14 cellular contexts compared by ENCODE assay signal in genomic region chrX:121876316-121876715, GRCh38.
DNase-seq lines count a peak whose midpoint lies in the region; ATAC-seq and TF ChIP-seq lines count a peak whose summit lies in the region.
"Had no signal": no experiment of that assay in that cellular context is flagged by ENCODE, and none has a peak within 500 bp of the region (broad histone marks: within the 10 kb centered on the region; RNA-seq: fewer than 3 reads in every experiment).

No MANE protein-coding gene starts in this region.

- H3K4me3 Mint-ChIP-seq in CD4-positive, alpha-beta T cell: no peak overlapping the region
- H3K4me3 Mint-ChIP-seq: activated naive CD8-positive, alpha-beta T cell; activated T-cell treated with anti-CD3 and anti-CD28 coated beads, Interleukin-2, amount 50 U/mL, for 4 hours had no signal

- TF ChIP-seq CTCF in CD4-positive, alpha-beta T cell (IDR thresholded peaks at IDR 0.05): no peak

- no peaks in the 10 kb centered on the region for H3K27me3 ChIP-seq in CD4-positive, alpha-beta T cell (ENCODE audit: control insufficient read depth, insufficient read depth, low read length)

- intact Hi-C loops in CD4-positive, alpha-beta T cell (cut with DNase I, micrococcal nuclease): no loop called here

- no peaks in the 10 kb centered on the region for H3K36me3 Mint-ChIP-seq in CD4-positive, alpha-beta T cell (ENCODE audit: low read depth)
- H3K36me3 Mint-ChIP-seq: activated naive CD8-positive, alpha-beta T cell had no signal

- no peaks in the 10 kb centered on the region for H3K9me3 Mint-ChIP-seq in CD4-positive, alpha-beta T cell
- H3K9me3 Mint-ChIP-seq: activated T-cell treated with anti-CD3 and anti-CD28 coated beads, Interleukin-2, amount 50 U/mL, for 4 hours had no signal

- CTCF ChIA-PET in CD4-positive, alpha-beta T cell (lab: Charles Lee): no interaction called here

- H3K27me3 Mint-ChIP-seq in CD4-positive, alpha-beta T cell: no peaks in the 10 kb centered on the region
- H3K27me3 Mint-ChIP-seq: activated naive CD8-positive, alpha-beta T cell; progenitor cell of endocrine pancreas had no signal

- POLR2A ChIA-PET in CD4-positive, alpha-beta T cell (lab: Charles Lee): no interaction called here

- DNase-seq in EH (ENCODE audit: low read depth) (peak; percentile 80), NCI-H460 (ENCODE audit: extremely low read depth, low read depth) (peak; percentile 23), fibroblast of gingiva (ENCODE audit: low read depth) (peak; percentile 72), stromal cell of bone marrow (ENCODE audit: low read depth) (peak; percentile 1), NCI-H1105 treated with DMSO at 0.1 percent for 48 hours (lab: John Stamatoyannopoulos, UW) (no peak), NCI-H524 treated with DMSO at 0.1 percent for 48 hours (lab: John Stamatoyannopoulos, UW) (no peak)
- no peak for DNase-seq in CD4-positive, alpha-beta T cell
- DNase-seq: activated T-cell treated with anti-CD3 and anti-CD28 coated beads, Interleukin-2, amount 50 U/mL, for 4 hours; Caco-2; cerebellar nuclear complex; IMR-90; NCI-H226 had no signal

- ATAC-seq in CD4-positive, alpha-beta T cell (ENCODE audit: poor library complexity): no peak
- ATAC-seq: activated T-cell treated with anti-CD3 and anti-CD28 coated beads, Interleukin-2, amount 50 U/mL, for 4 hours had no signal

- no peak overlapping the region for H3K27ac ChIP-seq in CD4-positive, alpha-beta T cell (ENCODE audit: low read depth, low read length)

- H3K27ac Mint-ChIP-seq in CD4-positive, alpha-beta T cell: no peak overlapping the region
- H3K27ac Mint-ChIP-seq: activated naive CD8-positive, alpha-beta T cell; progenitor cell of endocrine pancreas had no signal

- no peaks in the 10 kb centered on the region for H3K4me1 Mint-ChIP-seq in CD4-positive, alpha-beta T cell (ENCODE audit: low read depth)

- H3K9me3 ChIP-seq in CD4-positive, alpha-beta T cell (ENCODE audit: control insufficient read depth, low read length): no peaks in the 10 kb centered on the region
- H3K9me3 ChIP-seq: Caco-2 had no signal

Comparison
In these comparisons a context has a peak if more than half of its experiments do, and no peak if none do; other contexts are left out.
1. DNase-seq: peak in EH (single experiment), NCI-H460 (single experiment), fibroblast of gingiva (single experiment) and stromal cell of bone marrow (single experiment); none in CD4-positive, alpha-beta T cell (0 of 10), NCI-H1105 treated with DMSO at 0.1 percent for 48 hours (single experiment) and NCI-H524 treated with DMSO at 0.1 percent for 48 hours (single experiment).